ENCODE assay signal across 2 cellular contexts in the genomic region with DNA sequence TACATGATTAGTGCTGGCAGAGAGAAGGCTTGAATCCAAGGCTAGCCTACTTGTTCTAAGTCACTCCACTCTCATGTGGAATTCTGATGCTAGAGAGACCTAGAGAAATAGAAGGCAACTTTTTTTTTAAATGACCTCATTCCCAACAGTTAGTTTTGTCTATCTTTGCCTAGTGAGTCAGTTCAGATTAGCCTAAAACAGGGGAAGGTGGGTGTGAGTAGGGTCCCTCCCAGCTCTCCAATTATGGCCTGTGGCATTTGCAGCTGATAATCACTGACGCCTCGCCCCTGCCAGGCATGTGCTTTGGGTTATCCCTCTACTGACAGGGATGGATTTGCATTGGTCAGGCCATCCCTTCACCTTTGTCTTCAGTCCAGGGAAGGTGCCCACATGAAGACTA.
TF ChIP-seq lines count a peak whose summit lies in the region.

No MANE protein-coding gene starts in this region.

TF ChIP-seq in HEK293, 187 proteins besides CTCF, POLR2A, EP300 and RAD21:
- TF ChIP-seq KLF1 (tag by site-specific recombination; IDR thresholded peaks at IDR 0.05) (peak; percentile 87), ZNF341 (tag by site-specific recombination; IDR thresholded peaks at IDR 0.05; ENCODE audit: low read depth) (no peak)
TF ChIP-seq in HEK293: peak in this region for 1.

TF ChIP-seq in H1, 55 proteins besides CTCF, POLR2A, EP300 and RAD21:
- TF ChIP-seq CREB1 (IDR thresholded peaks at IDR 0.05), result no peak
- no peak for TF ChIP-seq TAF1 (IDR thresholded peaks at IDR 0.05; ENCODE audit: low read depth, low read length)
- no peak for TF ChIP-seq HDAC6 (IDR thresholded peaks at IDR 0.05; ENCODE audit: low read depth, low read length)
- no peak for TF ChIP-seq CHD1 (IDR thresholded peaks at IDR 0.05; ENCODE audit: low read depth, low read length)
- no peak for TF ChIP-seq CTBP2 (IDR thresholded peaks at IDR 0.05; ENCODE audit: borderline replicate concordance, insufficient read depth, insufficient read length, low read length)
- no peak for TF ChIP-seq SRF (IDR thresholded peaks at IDR 0.05; ENCODE audit: low read depth, low read length)
